Comparison of ENCODE assay signal across 15 cellular contexts in the genomic region with DNA sequence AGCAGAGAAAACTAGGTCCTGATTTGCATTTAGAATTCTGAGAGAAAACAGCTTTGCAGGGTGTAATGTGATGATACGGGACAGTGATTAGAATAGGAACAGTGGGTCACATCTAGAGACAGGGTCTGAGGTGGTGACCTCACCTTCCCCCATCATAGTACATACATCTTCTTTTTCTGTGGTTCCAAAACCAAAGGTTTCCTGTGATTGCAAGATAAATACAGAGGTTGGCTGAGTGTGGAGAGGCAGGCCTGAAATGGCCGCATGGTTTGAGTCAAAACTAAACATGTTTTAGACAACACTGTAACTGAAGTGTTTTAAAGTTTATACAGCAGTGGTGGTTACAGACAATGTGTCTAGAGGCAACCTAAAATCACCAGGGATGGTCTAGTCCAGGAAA. TPM values are rescaled to one million over a fixed set of nuclear protein-coding genes. Genes with fewer than 3 reads are reported as not detected.
DNase-seq lines count a peak whose midpoint lies in the region; ATAC-seq, FAIRE-seq and TF ChIP-seq lines count a peak whose summit lies in the region.
"Had no signal": no experiment of that assay in that cellular context is flagged by ENCODE, and none has a peak within 500 bp of the region (broad histone marks: within the 10 kb centered on the region; RNA-seq: fewer than 3 reads in every experiment).

No MANE protein-coding gene starts in this region.

- no peak overlapping the region for H3K27ac ChIP-seq in H1 (ENCODE audit: low read depth, low read length)
- no peak overlapping the region for H3K27ac ChIP-seq in smooth muscle cell (ENCODE audit: low read depth)
- H3K27ac ChIP-seq: body of pancreas, esophagus muscularis mucosa, KMS-11 had no signal

- no peak overlapping the region for H2AK5ac ChIP-seq in H1 (ENCODE audit: low read depth, low read length)

- no peak overlapping the region for H4K5ac ChIP-seq in H1 (ENCODE audit: insufficient read length, low read depth, low read length)

- no peak overlapping the region for H3K9ac ChIP-seq in H1 (replicated peaks in 1 of 4; ENCODE audit: extremely low read depth in 1 of 4, low read depth in 3 of 4, low read length in 3 of 4)
- H3K9ac ChIP-seq in smooth muscle cell (ENCODE audit: low read depth): no peak overlapping the region
- H3K9ac ChIP-seq: KMS-11 had no signal

- no peak overlapping the region for H3K18ac ChIP-seq in H1 (ENCODE audit: extremely low read depth, low read length)

- no peak overlapping the region for H4K91ac ChIP-seq in H1 (replicated peaks; ENCODE audit: insufficient read length, low read length)

- peaks cover 0 to 5% (median 2%) of the 10 kb centered on the region in 4 experiments; a peak in 3 of 7 replicates for H3K4me1 ChIP-seq in H1 (replicated peaks in 1 of 4; ENCODE audit: control insufficient read depth in 3 of 4, insufficient read depth in 4 of 4, low read length in 3 of 4)
- peaks cover 3% of the 10 kb centered on the region for H3K4me1 ChIP-seq in smooth muscle cell (ENCODE audit: low read depth)
- H3K4me1 ChIP-seq: body of pancreas, esophagus muscularis mucosa had no signal

- no peak for TF ChIP-seq EP300 in H1 (IDR thresholded peaks at IDR 0.05; ENCODE audit: borderline replicate concordance in 1 of 2, low read depth in 2 of 2, low read length in 2 of 2)

- H3K4me2 ChIP-seq in H1 (ENCODE audit: insufficient read depth in 1 of 2, low read depth in 2 of 2, low read length in 2 of 2): no peak overlapping the region
- H3K4me2 ChIP-seq in smooth muscle cell: no peak overlapping the region
- H3K4me2 ChIP-seq: KMS-11 had no signal

- no peak overlapping the region for H4K8ac ChIP-seq in H1 (ENCODE audit: extremely low read depth, insufficient read depth, low read length)

- no peak for DNase-seq in H1 (ENCODE audit: low read depth in 1 of 2, low spot score in 2 of 2)
- no peak for DNase-seq in progenitor cell of endocrine pancreas (ENCODE audit: low spot score, unreplicated experiment)
- DNase-seq in NCI-H146 treated with DMSO at 0.1 percent for 48 hours (lab: John Stamatoyannopoulos, UW; ENCODE audit: unreplicated experiment): no peak
- no peak for DNase-seq in smooth muscle cell (lab: John Stamatoyannopoulos, UW; ENCODE audit: unreplicated experiment)
- no peak for DNase-seq in OCI-M2 (lab: John Stamatoyannopoulos, UW; ENCODE audit: unreplicated experiment)
- DNase-seq: body of pancreas, kidney, NCI-H446 treated with DMSO at 0.1 percent for 48 hours, occipital lobe had no signal

- peaks cover 8% of the 10 kb centered on the region for H3K9me3 Mint-ChIP-seq in progenitor cell of endocrine pancreas (ENCODE audit: low read depth)

- H3K4ac ChIP-seq in H1 (replicated peaks; ENCODE audit: insufficient read length, low read depth, low read length): peak overlapping the region; percentile 5

- CTCF ChIA-PET in H1 (lab: Charles Lee; ENCODE audit: partially characterized antibody): interaction anchor here (1.2 kb wide), 1 partner anchor 29 kb away, joined by 3 read pairs; no protein-coding TSS in a partner anchor

- no peak overlapping the region for H3K27ac Mint-ChIP-seq in progenitor cell of endocrine pancreas

- H3K79me1 ChIP-seq in H1 (ENCODE audit: low read depth, low read length): no peaks in the 10 kb centered on the region

- H2BK12ac ChIP-seq in H1 (ENCODE audit: low read depth, low read length): no peak overlapping the region

- H3F3A ChIP-seq in smooth muscle cell (ENCODE audit: low read depth): no peaks in the 10 kb centered on the region

- H2AFZ ChIP-seq in H1 (ENCODE audit: low read length) (no peak overlapping the region), smooth muscle cell (ENCODE audit: low read depth) (no peak overlapping the region)

- no peak for TF ChIP-seq RAD21 in H1 (IDR thresholded peaks at IDR 0.05 in 1 of 2, conservative IDR thresholded peaks at IDR 0.05 in 1 of 2; ENCODE audit: low read depth in 2 of 2, low read length in 2 of 2)

- no peak overlapping the region for H3K14ac ChIP-seq in H1 (ENCODE audit: insufficient read length)

- 86% methylated on average over 2 of the region's 2 CpGs; no CpG with 5 or more reads in 1 of the 2 experiments for WGBS in H1 (ENCODE audit: extremely low coverage in 1 of 2, insufficient coverage in 1 of 2, insufficient read length in 1 of 2, insufficient replicate concordance in 2 of 2, low coverage in 1 of 2, low lambda C conversion rate in 2 of 2, missing lambda C conversion rate in 1 of 2), 2 experiments
- WGBS in smooth muscle cell (ENCODE audit: low lambda C conversion rate): 93% methylated on average over 2 of the region's 2 CpGs

- ATAC-seq in GM18867 (IDR thresholded peaks at IDR 0.05; ENCODE audit: unreplicated experiment): peak; percentile 54
- ATAC-seq in GM21515 (IDR thresholded peaks at IDR 0.05; ENCODE audit: unreplicated experiment): peak; percentile 58
- ATAC-seq in HG03097 (IDR thresholded peaks at IDR 0.05; ENCODE audit: low FRiP score, unreplicated experiment): peak; percentile 79
- ATAC-seq: body of pancreas had no signal

- H3K56ac ChIP-seq in H1 (replicated peaks; ENCODE audit: insufficient read length, low read depth, low read length): no peak overlapping the region

- FAIRE-seq in H1 (lab: Jason Lieb, UNC): no peak
- FAIRE-seq: kidney had no signal

- no peaks in the 10 kb centered on the region for H3K4me1 Mint-ChIP-seq in progenitor cell of endocrine pancreas (ENCODE audit: low read depth)

- POLR2A ChIA-PET in H1 (lab: Charles Lee; ENCODE audit: partially characterized antibody): no interaction called here

- no peak overlapping the region for H3K23ac ChIP-seq in H1 (ENCODE audit: insufficient read length)

- no peak overlapping the region for H3K4me3 ChIP-seq in H1 (ENCODE audit: extremely low read depth in 1 of 4, insufficient read depth in 2 of 4, low read depth in 3 of 4, low read length in 4 of 4)
- no peak overlapping the region for H3K4me3 ChIP-seq in smooth muscle cell
- H3K4me3 ChIP-seq: body of pancreas, esophagus muscularis mucosa had no signal

- H2BK20ac ChIP-seq in H1 (ENCODE audit: low read length): no peak overlapping the region

- H3K4me3 Mint-ChIP-seq in progenitor cell of endocrine pancreas (ENCODE audit: low read depth): no peak overlapping the region

- H3K27me3 Mint-ChIP-seq in progenitor cell of endocrine pancreas: no peaks in the 10 kb centered on the region

- H3K36me3 ChIP-seq in H1 (ENCODE audit: control insufficient read depth in 2 of 4, insufficient read depth in 4 of 4, low read length in 3 of 4): no peaks in the 10 kb centered on the region
- no peaks in the 10 kb centered on the region for H3K36me3 ChIP-seq in smooth muscle cell (ENCODE audit: low read depth)
- H3K36me3 ChIP-seq: esophagus muscularis mucosa had no signal

- no peak for TF ChIP-seq POLR2A in H1 (IDR thresholded peaks at IDR 0.05; ENCODE audit: control extremely low read depth in 1 of 2, low read depth in 2 of 2, low read length in 2 of 2)

- peaks cover 1% of the 10 kb centered on the region for H3K36me3 Mint-ChIP-seq in progenitor cell of endocrine pancreas (ENCODE audit: insufficient read depth)

- no peak overlapping the region for H2BK15ac ChIP-seq in H1 (ENCODE audit: low read length)

- H3K9me3 ChIP-seq in H1 (ENCODE audit: insufficient read depth in 2 of 2, low read depth in 1 of 2, low read length in 1 of 2) (0 out of 4 replicates have a peak, but pooled peaks cover 0 to 2% of the 10 kb centered on the region in 2 experiments), smooth muscle cell (replicated peaks; ENCODE audit: low read depth) (no peaks in the 10 kb centered on the region)
- H3K9me3 ChIP-seq: body of pancreas, esophagus muscularis mucosa had no signal

- H3K23me2 ChIP-seq in H1 (ENCODE audit: low read depth, low read length): no peaks in the 10 kb centered on the region

- no peak overlapping the region for H2BK120ac ChIP-seq in H1 (replicated peaks; ENCODE audit: low read depth, low read length)

- H4K20me1 ChIP-seq in H1 (replicated peaks in 1 of 2; ENCODE audit: control insufficient read depth in 1 of 2, insufficient read depth in 2 of 2, low read length in 2 of 2) (no peaks in the 10 kb centered on the region), smooth muscle cell (ENCODE audit: low read depth) (no peaks in the 10 kb centered on the region)

- no peak for TF ChIP-seq CTCF in H1 (IDR thresholded peaks at IDR 0.05; ENCODE audit: control extremely low read depth in 1 of 3, insufficient read depth in 1 of 3, low read depth in 1 of 3, low read length in 3 of 3)
- TF ChIP-seq CTCF in progenitor cell of endocrine pancreas (IDR thresholded peaks at IDR 0.05; ENCODE audit: unreplicated experiment): no peak
- no peak for TF ChIP-seq CTCF in smooth muscle cell (IDR thresholded peaks at IDR 0.05; ENCODE audit: borderline replicate concordance, insufficient read depth, poor library complexity, severe bottlenecking)

- H3K27me3 ChIP-seq in H1 (replicated peaks in 1 of 4; ENCODE audit: control insufficient read depth in 3 of 4, extremely low read depth in 1 of 4, insufficient read depth in 3 of 4, low read length in 3 of 4) (no peaks in the 10 kb centered on the region), smooth muscle cell (ENCODE audit: low read depth) (no peaks in the 10 kb centered on the region)
- H3K27me3 ChIP-seq: body of pancreas, esophagus muscularis mucosa had no signal

- H3K79me2 ChIP-seq in H1 (ENCODE audit: control insufficient read depth in 1 of 2, insufficient read depth in 2 of 2, low read length in 2 of 2) (no peaks in the 10 kb centered on the region), smooth muscle cell (ENCODE audit: low read depth) (no peaks in the 10 kb centered on the region)

- H2BK5ac ChIP-seq in H1 (ENCODE audit: low read depth, low read length): no peak overlapping the region

RNA-seq across cellular contexts. Expression of gene NT5DC1, which starts 10.4 kb away (rescaled TPM):
- 72.7 and 77.9 TPM in 2 replicates for total RNA-seq in H1 (2021; fragmentation: NEBNext Ultra II Directional; extraction: Animal tissue kit (Norgen Biotek cat#: 25700))
- polyA plus RNA-seq in H1 (2011; rRNA removed): 25.3 and 27.3 TPM in 2 replicates
- polyA plus RNA-seq in H1 (2011; cell fraction: cytosol; rRNA removed): 36.4 TPM
- polyA plus RNA-seq in H1 (2011; cell fraction: nucleus; rRNA removed): 27.3 TPM
- polyA plus RNA-seq in H1 (2012, experiment 1 of 2): 55.9 to 81.2 TPM (median 63.0 TPM) in 4 replicates
- polyA plus RNA-seq in H1 (2012, experiment 2 of 2): 6.6 TPM
- 16.0 TPM for polyA plus RNA-seq in H1 (2013, experiment 1 of 2)
- 16.9 TPM for polyA plus RNA-seq in H1 (2013, experiment 2 of 2)
- polyA minus RNA-seq in H1 (2011; rRNA and poly(A)+ RNA removed): 54.2 and 66.1 TPM in 2 replicates
- polyA minus RNA-seq in H1 (2011; cell fraction: cytosol; rRNA and poly(A)+ RNA removed): 68.4 TPM
- 79.8 TPM for polyA minus RNA-seq in H1 (2011; cell fraction: nucleus; rRNA and poly(A)+ RNA removed)
- total RNA-seq in progenitor cell of endocrine pancreas: 54.9 and 57.7 TPM in 2 replicates
- 3.7 and 4.9 TPM in 2 replicates for total RNA-seq in smooth muscle cell
- 22.1 and 23.9 TPM in 2 replicates for polyA plus RNA-seq in smooth muscle cell

RNA-seq across cellular contexts. Expression of gene FRK, which starts 29.6 kb away (rescaled TPM):
- total RNA-seq in H1 (2021; fragmentation: NEBNext Ultra II Directional; extraction: Animal tissue kit (Norgen Biotek cat#: 25700)): 0.19 and 0.24 TPM in 2 replicates
- 0.06 and 0.11 TPM in 2 replicates for polyA plus RNA-seq in H1 (2011; rRNA removed)
- polyA plus RNA-seq in H1 (2011; cell fraction: cytosol; rRNA removed): 0.12 TPM
- polyA plus RNA-seq in H1 (2011; cell fraction: nucleus; rRNA removed): 0.06 TPM
- 0.05 to 0.10 TPM (median 0.06 TPM) in 4 replicates for polyA plus RNA-seq in H1 (2012, experiment 1 of 2)
- not detected for polyA plus RNA-seq in H1 (2012, experiment 2 of 2)
- polyA plus RNA-seq in H1 (2013, experiment 1 of 2): 0.08 TPM
- polyA plus RNA-seq in H1 (2013, experiment 2 of 2): 0.07 TPM
- 0.25 and 0.41 TPM in 2 replicates for polyA minus RNA-seq in H1 (2011; rRNA and poly(A)+ RNA removed)
- polyA minus RNA-seq in H1 (2011; cell fraction: cytosol; rRNA and poly(A)+ RNA removed): 0.07 TPM
- polyA minus RNA-seq in H1 (2011; cell fraction: nucleus; rRNA and poly(A)+ RNA removed): 0.60 TPM
- total RNA-seq in progenitor cell of endocrine pancreas: 8.6 and 8.8 TPM in 2 replicates
- 1.4 and 1.6 TPM in 2 replicates for total RNA-seq in smooth muscle cell
- polyA plus RNA-seq in smooth muscle cell: 0.11 and 0.54 TPM in 2 replicates

RNA-seq across cellular contexts. Expression of gene COL10A1, which starts 35.7 kb away (rescaled TPM):
- total RNA-seq in H1 (2021; fragmentation: NEBNext Ultra II Directional; extraction: Animal tissue kit (Norgen Biotek cat#: 25700)): not detected in 2 replicates
- not detected in 2 replicates for polyA plus RNA-seq in H1 (2011; rRNA removed)
- polyA plus RNA-seq in H1 (2011; cell fraction: cytosol; rRNA removed): not detected
- polyA plus RNA-seq in H1 (2011; cell fraction: nucleus; rRNA removed): not detected
- 0.13 to 0.22 TPM (median 0.16 TPM) in 4 replicates for polyA plus RNA-seq in H1 (2012, experiment 1 of 2)
- not detected for polyA plus RNA-seq in H1 (2012, experiment 2 of 2)
- polyA plus RNA-seq in H1 (2013, experiment 1 of 2): 0.32 TPM
- 0.15 TPM for polyA plus RNA-seq in H1 (2013, experiment 2 of 2)
- not detected in 2 replicates for polyA minus RNA-seq in H1 (2011; rRNA and poly(A)+ RNA removed)
- polyA minus RNA-seq in H1 (2011; cell fraction: cytosol; rRNA and poly(A)+ RNA removed): not detected
- not detected for polyA minus RNA-seq in H1 (2011; cell fraction: nucleus; rRNA and poly(A)+ RNA removed)
- not detected in 2 replicates for total RNA-seq in progenitor cell of endocrine pancreas
- 0.04 TPM in 1 of 2 replicates, not detected in the other for total RNA-seq in smooth muscle cell
- polyA plus RNA-seq in smooth muscle cell: 0.13 TPM in 1 of 2 replicates, not detected in the other
- total RNA-seq: esophagus muscularis mucosa, occipital lobe, ureter had no signal
